20 cellular contexts compared by ENCODE assay signal in genomic region chr9:134937566-134938345, GRCh38. TPM values are rescaled to one million over a fixed set of nuclear protein-coding genes. Genes with fewer than 3 reads are reported as not detected.
A peak's percentile ranks its signal among the peaks of the same experiment; 100 is the strongest.
DNase-seq lines count a peak whose midpoint lies in the region; ATAC-seq and TF ChIP-seq lines count a peak whose summit lies in the region.
"Had no signal": no experiment of that assay in that cellular context is flagged by ENCODE, and none has a peak within 500 bp of the region (broad histone marks: within the 10 kb centered on the region; RNA-seq: fewer than 3 reads in every experiment).

No MANE protein-coding gene starts in this region.

- H3K9ac ChIP-seq in BLaER1 (no peak overlapping the region), SU-DHL-6 (ENCODE audit: low read length) (no peak overlapping the region)

- peaks cover 40 to 58% (median 48%) of the 10 kb centered on the region in 3 donors for H3K4me1 Mint-ChIP-seq in naive B cell
- H3K4me1 Mint-ChIP-seq: CD4-positive, CD25-positive, alpha-beta regulatory T cell had no signal

- H3K9me2 ChIP-seq in SU-DHL-6 (replicated peaks; ENCODE audit: insufficient read depth, low read length), result no peaks in the 10 kb centered on the region

- H4K20me1 ChIP-seq in BLaER1 (no peaks in the 10 kb centered on the region), SU-DHL-6 (ENCODE audit: low read depth, low read length) (no peaks in the 10 kb centered on the region)

- H3K9me3 ChIP-seq in BLaER1 (no peaks in the 10 kb centered on the region), SU-DHL-6 (ENCODE audit: insufficient read depth, low read length) (no peaks in the 10 kb centered on the region)

- DNase-seq in H7, result peak; percentile 25
- no peak for DNase-seq in naive B cell
- no peak for DNase-seq in DMS 273 treated with DMSO at 0.1 percent for 48 hours (lab: John Stamatoyannopoulos, UW)
- no peak for DNase-seq in NCI-H510A treated with DMSO at 0.1 percent for 48 hours (lab: John Stamatoyannopoulos, UW)
- DNase-seq: Calu3; CD4-positive, CD25-positive, alpha-beta regulatory T cell; DMS79; GDM1; HCEC 1CT; MV-4-11; NCI-H1417 treated with DMSO at 0.1 percent for 48 hours; NCI-H2081; NCI-H2227 treated with DMSO at 0.1 percent for 48 hours; NCI-H526; SHP77 treated with DMSO at 0.1 percent for 48 hours had no signal

- H3K4me2 ChIP-seq in BLaER1 (peak overlapping the region; percentile 45; the same call in 1 of the 2 replicates), SU-DHL-6 (ENCODE audit: low read depth, low read length, poor library complexity, severe bottlenecking) (no peak overlapping the region)

- H3K27me3 ChIP-seq in BLaER1, result no peaks in the 10 kb centered on the region
- H3K27me3 ChIP-seq in H7 (ENCODE audit: control insufficient read depth, insufficient read depth, low read length), result no peaks in the 10 kb centered on the region
- no peaks in the 10 kb centered on the region for H3K27me3 ChIP-seq in SU-DHL-6 (ENCODE audit: low read length)

- peak in 1 of 2 donors; percentile 11 for ATAC-seq in naive B cell (ENCODE audit: low read depth in 2 of 2)
- no peak for ATAC-seq in GM18511 (IDR thresholded peaks at IDR 0.05; ENCODE audit: unreplicated experiment)
- no peak for ATAC-seq in GM21529 (IDR thresholded peaks at IDR 0.05; ENCODE audit: unreplicated experiment)

- peaks cover under 1 to 9% (median 6%) of the 10 kb centered on the region in 3 donors for H3K27me3 Mint-ChIP-seq in naive B cell

- no peaks in the 10 kb centered on the region for H3K79me2 ChIP-seq in SU-DHL-6 (ENCODE audit: insufficient read depth, low read length)

- H3K4me3 Mint-ChIP-seq in naive B cell, result peak overlapping the region in 3 of 8 donors; percentile 45 to 71 (median 65)
- H3K4me3 Mint-ChIP-seq: CD4-positive, CD25-positive, alpha-beta regulatory T cell had no signal

- no peak for TF ChIP-seq CTCF in SU-DHL-6 (IDR thresholded peaks at IDR 0.05; ENCODE audit: insufficient read depth, low read length, poor library complexity, severe bottlenecking)

- H3K4me1 ChIP-seq in BLaER1, result peaks cover 17% of the 10 kb centered on the region

- H2AFZ ChIP-seq in SU-DHL-6 (ENCODE audit: low read depth, low read length, severe bottlenecking), result no peak overlapping the region

- no peaks in the 10 kb centered on the region for H3K36me3 ChIP-seq in BLaER1
- no peaks in the 10 kb centered on the region for H3K36me3 ChIP-seq in H7 (replicated peaks; ENCODE audit: control insufficient read depth, insufficient read depth, low read length)
- H3K36me3 ChIP-seq in SU-DHL-6 (ENCODE audit: low read length), result no peaks in the 10 kb centered on the region

- no peaks in the 10 kb centered on the region for H3K9me3 Mint-ChIP-seq in naive B cell

- H3K4me3 ChIP-seq in BLaER1 (no peak overlapping the region), H7 (ENCODE audit: insufficient read depth, low read depth, low read length) (no peak overlapping the region), SU-DHL-6 (ENCODE audit: insufficient read depth, low read length, poor library complexity, severe bottlenecking) (no peak overlapping the region)

- H3K27ac ChIP-seq in BLaER1, result no peak overlapping the region
- H3K27ac ChIP-seq in SU-DHL-6 (ENCODE audit: low read depth, low read length), result peak overlapping the region; percentile 74

- peaks cover 14% of the 10 kb centered on the region for H3F3A ChIP-seq in SU-DHL-6 (ENCODE audit: insufficient read depth)

- H3K36me3 Mint-ChIP-seq in naive B cell, result no peaks in the 10 kb centered on the region
- H3K36me3 Mint-ChIP-seq: CD4-positive, CD25-positive, alpha-beta regulatory T cell had no signal

- peak overlapping the region in 4 of 6 donors; percentile 16 to 96 (median 83) for H3K27ac Mint-ChIP-seq in naive B cell
- H3K27ac Mint-ChIP-seq: CD4-positive, CD25-positive, alpha-beta regulatory T cell had no signal

RNA-seq across cellular contexts. Expression of gene FCN1, which starts 20.0 kb away (rescaled TPM):
- not detected in 2 replicates for total RNA-seq in H7 (2014; rRNA removed; shearing (Covaris generic))
- polyA plus RNA-seq in naive B cell (ENCODE audit: low read depth in 6 of 6), result 10 to 100 TPM in 2 of 6 donors, 1 to 10 TPM in 4; 2.6 to 33.1 (median 7.9) TPM
- total RNA-seq: Calu3; CD4-positive, CD25-positive, alpha-beta regulatory T cell; HT-29 had no signal

RNA-seq across cellular contexts. Expression of gene FCN2, which starts 57.1 kb away (rescaled TPM):
- total RNA-seq in H7 (2014; rRNA removed; shearing (Covaris generic)), result not detected in 2 replicates
- not detected for polyA plus RNA-seq in naive B cell (ENCODE audit: low read depth in 6 of 6)
- total RNA-seq: Calu3; CD4-positive, CD25-positive, alpha-beta regulatory T cell; HT-29 had no signal
- polyA plus RNA-seq: CD4-positive, CD25-positive, alpha-beta regulatory T cell had no signal
